ENCODE assay signal across 13 cellular contexts in the genomic region with DNA sequence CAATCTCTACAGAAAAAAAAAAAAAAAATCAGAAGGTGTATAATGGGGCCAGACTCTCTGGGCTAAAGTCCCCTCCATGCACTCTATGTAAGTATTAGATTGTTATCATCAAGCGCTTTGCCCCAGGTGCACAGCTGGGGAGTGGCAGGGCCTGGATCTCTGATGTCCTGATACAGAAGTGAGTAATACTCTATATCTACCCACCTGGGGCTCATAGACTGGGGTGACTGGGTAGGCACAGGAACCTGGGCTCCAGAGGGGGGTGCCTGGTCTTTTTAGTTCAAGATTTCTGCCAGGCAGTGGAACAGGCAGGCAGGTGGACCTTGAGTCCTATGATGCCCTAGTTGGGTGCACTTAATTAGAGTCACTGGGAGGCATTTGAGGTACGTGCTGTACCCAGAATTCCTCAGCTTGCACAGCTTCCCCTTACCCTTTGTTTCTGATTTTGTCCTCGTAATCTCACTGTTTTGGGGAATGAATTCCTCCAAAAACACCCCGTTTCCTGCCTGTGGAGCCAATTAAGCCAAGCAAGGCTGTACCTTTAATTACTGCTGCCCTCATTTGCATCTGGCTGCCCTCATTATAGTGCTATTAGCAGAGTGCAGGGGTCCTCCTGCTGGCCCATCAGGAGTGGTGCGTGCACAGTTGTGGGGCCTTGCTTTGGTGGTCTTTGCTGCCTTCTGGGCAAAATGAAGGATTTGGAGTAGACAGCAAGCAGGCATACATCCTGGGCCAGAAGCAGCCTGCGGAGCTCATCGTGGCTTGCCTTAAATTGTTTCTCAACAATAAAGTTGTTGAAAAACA.
A peak's percentile ranks its signal among the peaks of the same experiment; 100 is the strongest.
DNase-seq lines count a peak whose midpoint lies in the region; ATAC-seq and TF ChIP-seq lines count a peak whose summit lies in the region.
"Had no signal": no experiment of that assay in that cellular context is flagged by ENCODE, and none has a peak within 500 bp of the region (broad histone marks: within the 10 kb centered on the region; RNA-seq: fewer than 3 reads in every experiment).

No MANE protein-coding gene starts in this region.

- intact Hi-C loops in IMR-90 (cut with micrococcal nuclease), result loop anchor here (1.0 kb wide), 1 partner anchor 120 kb away; no protein-coding TSS in a partner anchor

- no peak overlapping the region for H3K4me3 Mint-ChIP-seq in nephron

- no peak overlapping the region for H4K5ac ChIP-seq in IMR-90 (ENCODE audit: low read depth, low read length)

- DNase-seq in D341Med (ENCODE audit: low spot score) (peak; percentile 66), IMR-90 (no peak), brain microvascular endothelial cell (no peak), T-helper 2 cell (no peak)
- no peak for DNase-seq in activated naive CD4-positive, alpha-beta T cell treated with Interleukin-2 at 50 U/mL for 16 hours
- DNase-seq: activated CD4-positive, alpha-beta T cell treated with anti-CD3 and anti-CD28 coated beads for 4 hours; activated gamma-delta T cell; DMS79 treated with DMSO at 0.1 percent for 48 hours; NCI-H2171 had no signal

- H3K79me1 ChIP-seq in IMR-90 (ENCODE audit: low read depth in 1 of 2, low read length in 2 of 2), result no peaks in the 10 kb centered on the region

- no peak overlapping the region for H2AK5ac ChIP-seq in IMR-90 (ENCODE audit: low read depth, low read length)

- no peaks in the 10 kb centered on the region for H3K9me3 Mint-ChIP-seq in nephron

- H2AK9ac ChIP-seq in IMR-90 (replicated peaks; ENCODE audit: low read depth, low read length, poor library complexity), result no peak overlapping the region

- 0 out of 2 replicates have a peak, but pooled peaks cover 3% of the 10 kb centered on the region for H4K20me1 ChIP-seq in IMR-90 (ENCODE audit: insufficient read depth, low read length)

- H3K23ac ChIP-seq in IMR-90 (ENCODE audit: low read depth, low read length), result no peak overlapping the region; the same call in 1 of the 2 replicates

- no peak overlapping the region for H3K18ac ChIP-seq in IMR-90 (ENCODE audit: low read depth, low read length)

- H3K36me3 ChIP-seq in IMR-90 (ENCODE audit: control insufficient read depth, insufficient read depth, low read length) (peaks cover 2% of the 10 kb centered on the region; the same call in 1 of the 2 replicates), brain microvascular endothelial cell (replicated peaks) (no peaks in the 10 kb centered on the region)

- dilution Hi-C loops in IMR-90 (cut with HindIII; ENCODE audit: low sequenced_read_pairs, unreplicated experiment), result no loop called here

- POLR2A ChIA-PET in IMR-90 (lab: Charles Lee; ENCODE audit: unreplicated experiment), result no interaction called here

- H3K4me1 ChIP-seq in IMR-90 (ENCODE audit: control insufficient read depth, insufficient read depth, low read length), result no peaks in the 10 kb centered on the region

- H3K4me1 Mint-ChIP-seq in nephron, result peaks cover 1% of the 10 kb centered on the region

- no peaks in the 10 kb centered on the region for H3K27me3 Mint-ChIP-seq in nephron (ENCODE audit: low read depth)

- BruUV-seq in IMR-90 (replicated peaks; lab: Mats Ljungman, UMichigan), result no TSS peak

- CTCF ChIA-PET in IMR-90 (lab: Yijun Ruan, JAX), result no interaction called here

- no peaks in the 10 kb centered on the region for H3K27me3 ChIP-seq in IMR-90 (ENCODE audit: control insufficient read depth, insufficient read depth, low read length)
- no peaks in the 10 kb centered on the region for H3K27me3 ChIP-seq in brain microvascular endothelial cell (replicated peaks)

- H3K9me3 ChIP-seq in IMR-90 (ENCODE audit: control insufficient read depth, insufficient read depth, low read length), result no peaks in the 10 kb centered on the region

- ATAC-seq in IMR-90 (ENCODE audit: low read depth) (no peak), HG03342 (IDR thresholded peaks at IDR 0.05; ENCODE audit: unreplicated experiment) (no peak)

- WGBS in IMR-90 (ENCODE audit: extremely low coverage in 2 of 2, insufficient read length in 1 of 2), 2 experiments, result 83% methylated on average over 2 of the region's 7 CpGs; no CpG with 5 or more reads in 1 of the 2 experiments

- no peak overlapping the region for H2BK20ac ChIP-seq in IMR-90 (ENCODE audit: low read depth, low read length)

- H2BK15ac ChIP-seq in IMR-90 (ENCODE audit: low read depth, low read length), result no peak overlapping the region

- in situ Hi-C loops in IMR-90 (cut with MboI; ENCODE audit: low sequenced_read_pairs) (no loop called here), brain microvascular endothelial cell (cut with HindIII; ENCODE audit: low pct_ligation_motif_present, low sequenced_read_pairs) (no loop called here)

- H3K9me1 ChIP-seq in IMR-90 (ENCODE audit: insufficient read depth, low read length), result peaks cover 4% of the 10 kb centered on the region; the same call in 1 of the 2 replicates

- no peak overlapping the region for H2BK5ac ChIP-seq in IMR-90 (ENCODE audit: low read depth, low read length, poor library complexity, severe bottlenecking)

- TF ChIP-seq RAD21 in IMR-90 (IDR thresholded peaks at IDR 0.05; ENCODE audit: low read length), result peak; percentile 50

- no peak overlapping the region for H2BK120ac ChIP-seq in IMR-90 (ENCODE audit: low read depth, low read length)

- TF ChIP-seq CTCF in IMR-90 (conservative IDR thresholded peaks at IDR 0.05; ENCODE audit: low read depth, low read length) (peak; percentile 38), brain microvascular endothelial cell (IDR thresholded peaks at IDR 0.05; ENCODE audit: low read depth, low read length, missing control alignments) (peak; percentile 56), nephron (IDR thresholded peaks at IDR 0.05; ENCODE audit: unreplicated experiment in 3 of 3) (peak; percentile 25 to 34 (median 30))

- no peak overlapping the region for H3K14ac ChIP-seq in IMR-90 (replicated peaks; ENCODE audit: low read depth, low read length)

- H3K4me3 ChIP-seq in IMR-90 (ENCODE audit: insufficient read depth, low read depth, low read length) (no peak overlapping the region), brain microvascular endothelial cell (ENCODE audit: low read depth, low read length) (no peak overlapping the region)
- H3K4me3 ChIP-seq: coronary artery, SK-N-MC had no signal

- no peak overlapping the region for H2AFZ ChIP-seq in IMR-90 (replicated peaks; ENCODE audit: low read length, poor library complexity)

- peaks cover 11% of the 10 kb centered on the region for H3K36me3 Mint-ChIP-seq in nephron (ENCODE audit: low read depth)

- H3K4ac ChIP-seq in IMR-90 (ENCODE audit: low read depth, low read length), result no peak overlapping the region

- H4K91ac ChIP-seq in IMR-90 (ENCODE audit: insufficient read depth, low read depth, low read length), result no peak overlapping the region

- no peak for TF ChIP-seq POLR2A in IMR-90 (IDR thresholded peaks at IDR 0.05; ENCODE audit: low read depth, low read length)

- no peak overlapping the region for H3K27ac Mint-ChIP-seq in nephron

- no peak overlapping the region for H3K9ac ChIP-seq in IMR-90 (ENCODE audit: low read depth, low read length)

- no peak overlapping the region for H3K4me2 ChIP-seq in IMR-90 (ENCODE audit: low read depth, low read length)

- H3K27ac ChIP-seq in IMR-90 (ENCODE audit: insufficient read depth, low read length), result no peak overlapping the region
- no peak overlapping the region for H3K27ac ChIP-seq in brain microvascular endothelial cell
- H3K27ac ChIP-seq: coronary artery, SK-N-MC had no signal

- H4K8ac ChIP-seq in IMR-90 (ENCODE audit: low read depth in 2 of 2, low read length in 2 of 2), result no peak overlapping the region

- no peak overlapping the region for H3K56ac ChIP-seq in IMR-90 (ENCODE audit: extremely low read depth, insufficient read depth, low read length)

TF ChIP-seq in IMR-90, 13 proteins besides CTCF, POLR2A, EP300 and RAD21:
- no peak for TF ChIP-seq BHLHE40 (IDR thresholded peaks at IDR 0.05; ENCODE audit: low read depth, low read length)
- no peak for TF ChIP-seq RCOR1 (IDR thresholded peaks at IDR 0.05; ENCODE audit: insufficient replicate concordance, low read length)
- TF ChIP-seq, protein P1, sequence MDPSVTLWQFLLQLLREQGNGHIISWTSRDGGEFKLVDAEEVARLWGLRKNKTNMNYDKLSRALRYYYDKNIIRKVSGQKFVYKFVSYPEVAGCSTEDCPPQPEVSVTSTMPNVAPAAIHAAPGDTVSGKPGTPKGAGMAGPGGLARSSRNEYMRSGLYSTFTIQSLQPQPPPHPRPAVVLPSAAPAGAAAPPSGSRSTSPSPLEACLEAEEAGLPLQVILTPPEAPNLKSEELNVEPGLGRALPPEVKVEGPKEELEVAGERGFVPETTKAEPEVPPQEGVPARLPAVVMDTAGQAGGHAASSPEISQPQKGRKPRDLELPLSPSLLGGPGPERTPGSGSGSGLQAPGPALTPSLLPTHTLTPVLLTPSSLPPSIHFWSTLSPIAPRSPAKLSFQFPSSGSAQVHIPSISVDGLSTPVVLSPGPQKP (IDR thresholded peaks at IDR 0.05; ENCODE audit: borderline replicate concordance, low read depth, low read length), result no peak
- no peak for TF ChIP-seq MAZ (IDR thresholded peaks at IDR 0.05; ENCODE audit: borderline replicate concordance, low read depth, low read length)
- no peak for TF ChIP-seq RFX5 (IDR thresholded peaks at IDR 0.05; ENCODE audit: low read depth, low read length)
- TF ChIP-seq SMC3 (IDR thresholded peaks at IDR 0.05; ENCODE audit: low read depth, low read length), result peak; percentile 45
- no peak for TF ChIP-seq MAFK (IDR thresholded peaks at IDR 0.05; ENCODE audit: low read depth, low read length)
